In genomic region chr12:31035226-31035625, GRCh38 we compare ENCODE assay signal across 16 cellular contexts.
"Had no signal": no experiment of that assay in that cellular context is flagged by ENCODE, and none has a peak within 500 bp of the region (broad histone marks: within the 10 kb centered on the region; RNA-seq: fewer than 3 reads in every experiment).

No MANE protein-coding gene starts in this region.

- H3K27ac ChIP-seq: ascending aorta, hepatocyte, left ventricle myocardium inferior, right atrium auricular region had no signal

- H3K4me1 ChIP-seq: ascending aorta had no signal

- H3K4me3 Mint-ChIP-seq: activated T-helper 1 cell treated with anti-CD3 and anti-CD28 coated beads, Interleukin-12 subunit alpha, Interleukin-12 subunit beta, Interleukin-2, Interleukin-4 antibody, amounts not matched to agents 30 ng/mL and 10 ng/mL and 1 ng/mL, durations not matched to agents 14 hours and 24 hours and 36 hours; naive thymus-derived CD4-positive, alpha-beta T cell had no signal

- H3K36me3 ChIP-seq: ascending aorta, left ventricle myocardium inferior, right atrium auricular region, tibial nerve had no signal

- H3K36me3 Mint-ChIP-seq: naive thymus-derived CD4-positive, alpha-beta T cell had no signal

- DNase-seq: activated CD4-positive, alpha-beta T cell treated with anti-CD3 and anti-CD28 coated beads, Interleukin-2, amount 50 U/mL, for 1 hour; activated CD8-positive, alpha-beta memory T cell treated with anti-CD3 and anti-CD28 coated beads for 24 hours; activated naive CD4-positive, alpha-beta T cell treated with Interleukin-2 at 50 U/mL for 16 hours; left ventricle myocardium inferior; mucosa of descending colon; naive thymus-derived CD4-positive, alpha-beta T cell; stimulated activated CD4-positive, alpha-beta T cell treated with anti-CD3 and anti-CD28 coated beads, Interleukin-15, amount 100 ng/mL, for 24 hours; stimulated activated CD4-positive, alpha-beta T cell treated with anti-CD3 and anti-CD28 coated beads, Interleukin-4, amount 100 ng/mL, for 1 hour; stimulated activated naive CD4-positive, alpha-beta T cell; substantia nigra; T1000 had no signal

- H3K27me3 ChIP-seq: ascending aorta, hepatocyte, right atrium auricular region, tibial nerve had no signal

- H3K9me3 Mint-ChIP-seq: activated T-helper 1 cell treated with anti-CD3 and anti-CD28 coated beads, Interleukin-12 subunit alpha, Interleukin-12 subunit beta, Interleukin-2, Interleukin-4 antibody, amounts not matched to agents 30 ng/mL and 10 ng/mL and 1 ng/mL, durations not matched to agents 14 hours and 24 hours and 36 hours; naive thymus-derived CD4-positive, alpha-beta T cell had no signal

- H3K27ac Mint-ChIP-seq: activated T-helper 1 cell treated with anti-CD3 and anti-CD28 coated beads, Interleukin-12 subunit alpha, Interleukin-12 subunit beta, Interleukin-2, Interleukin-4 antibody, amounts not matched to agents 30 ng/mL and 10 ng/mL and 1 ng/mL, durations not matched to agents 14 hours and 24 hours and 36 hours; naive thymus-derived CD4-positive, alpha-beta T cell had no signal

- H3K4me3 ChIP-seq: ascending aorta, hepatocyte, left ventricle myocardium inferior, mucosa of descending colon, right atrium auricular region, tibial nerve had no signal

- H3K9me3 ChIP-seq: ascending aorta, left ventricle myocardium inferior, mucosa of descending colon, right atrium auricular region, tibial nerve had no signal
